In genomic region chr19:54451997-54452396, GRCh38 we compare ENCODE assay signal across 19 cellular contexts. TPM values are rescaled to one million over a fixed set of nuclear protein-coding genes. Genes with fewer than 3 reads are reported as not detected.
DNase-seq lines count a peak whose midpoint lies in the region; TF ChIP-seq lines count a peak whose summit lies in the region.
"Had no signal": no experiment of that assay in that cellular context is flagged by ENCODE, and none has a peak within 500 bp of the region (broad histone marks: within the 10 kb centered on the region; RNA-seq: fewer than 3 reads in every experiment).

No MANE protein-coding gene starts in this region.

- no peaks in the 10 kb centered on the region for H3K9me3 ChIP-seq in Loucy (ENCODE audit: insufficient read depth, low read depth, low read length)
- no peaks in the 10 kb centered on the region for H3K9me3 ChIP-seq in fibroblast of lung (ENCODE audit: control insufficient read depth, insufficient read depth, low read depth, low read length)
- H3K9me3 ChIP-seq in skeletal muscle satellite cell (replicated peaks; ENCODE audit: low read length): no peaks in the 10 kb centered on the region
- H3K9me3 ChIP-seq in testis: no peaks in the 10 kb centered on the region
- H3K9me3 ChIP-seq: esophagus squamous epithelium, ovary had no signal

- peak overlapping the region; percentile 90 for H3K27ac Mint-ChIP-seq in activated CD4-positive, alpha-beta memory T cell treated with anti-CD3 and anti-CD28 coated beads for 36 hours
- H3K27ac Mint-ChIP-seq in activated CD4-positive, alpha-beta memory T cell treated with anti-CD3 and anti-CD28 coated beads, Interleukin-2, amount 10 ng/mL, durations not matched to agents 7 days and 5 days: no peak overlapping the region

- H3K27me3 Mint-ChIP-seq in activated CD4-positive, alpha-beta memory T cell treated with anti-CD3 and anti-CD28 coated beads for 36 hours: peaks cover 2% of the 10 kb centered on the region
- H3K27me3 Mint-ChIP-seq in activated CD4-positive, alpha-beta memory T cell treated with anti-CD3 and anti-CD28 coated beads, Interleukin-2, amount 10 ng/mL, durations not matched to agents 7 days and 5 days: no peaks in the 10 kb centered on the region
- H3K27me3 Mint-ChIP-seq: stimulated activated memory B cell treated with anti-CD40 and anti-IgM and Interleukin-4, amounts not matched to agents 10 μg/mL and 1 μg/mL and 100 μg/mL, for 72 hours had no signal

- H3F3A ChIP-seq in Loucy (ENCODE audit: low read depth): no peaks in the 10 kb centered on the region

- H3K4me3 ChIP-seq in Loucy (ENCODE audit: low read length, poor library complexity, severe bottlenecking) (peak overlapping the region; percentile 84), fibroblast of lung (replicated peaks in 1 of 4; ENCODE audit: control extremely low read depth in 1 of 4, insufficient read depth in 1 of 4, low read depth in 3 of 4, low read length in 4 of 4) (peak overlapping the region in 1 of 4 experiments; percentile 2), skeletal muscle satellite cell (ENCODE audit: low read length) (no peak overlapping the region), testis (no peak overlapping the region), foreskin fibroblast (ENCODE audit: low read depth in 1 of 2, low read length in 2 of 2) (no peak overlapping the region)
- H3K4me3 ChIP-seq: ovary had no signal

- H3K9me2 ChIP-seq in Loucy (replicated peaks; ENCODE audit: low read depth, low read length): no peaks in the 10 kb centered on the region

- H3K4me3 Mint-ChIP-seq in activated CD4-positive, alpha-beta memory T cell treated with anti-CD3 and anti-CD28 coated beads for 36 hours: peak overlapping the region; percentile 32
- H3K4me3 Mint-ChIP-seq in activated CD4-positive, alpha-beta memory T cell treated with anti-CD3 and anti-CD28 coated beads, Interleukin-2, amount 10 ng/mL, durations not matched to agents 7 days and 5 days: no peak overlapping the region

- TF ChIP-seq CTCF in Loucy (conservative IDR thresholded peaks at IDR 0.05; ENCODE audit: low read length) (no peak), fibroblast of lung (conservative IDR thresholded peaks at IDR 0.05 in 1 of 2, IDR thresholded peaks at IDR 0.05 in 1 of 2; ENCODE audit: low read depth in 1 of 2, low read length in 2 of 2) (no peak), testis (IDR thresholded peaks at IDR 0.05) (no peak), foreskin fibroblast (IDR thresholded peaks at IDR 0.05; ENCODE audit: low read depth, low read length) (no peak)

- no peaks in the 10 kb centered on the region for H3K27me3 ChIP-seq in Loucy (ENCODE audit: insufficient read depth, low read length, poor library complexity, severe bottlenecking)
- no peaks in the 10 kb centered on the region for H3K27me3 ChIP-seq in fibroblast of lung (ENCODE audit: control insufficient read depth, insufficient read depth, low read length)
- no peaks in the 10 kb centered on the region for H3K27me3 ChIP-seq in skeletal muscle satellite cell (ENCODE audit: control insufficient read depth, insufficient read depth, low read length)
- no peaks in the 10 kb centered on the region for H3K27me3 ChIP-seq in testis
- H3K27me3 ChIP-seq: dorsolateral prefrontal cortex, esophagus squamous epithelium, ovary had no signal

- WGBS in testis, 2 donors: 87 to 88% methylated on average over 11 of the region's 11 CpGs

- no peak for DNase-seq in activated CD4-positive, alpha-beta memory T cell treated with anti-CD3 and anti-CD28 coated beads for 36 hours
- DNase-seq in activated CD4-positive, alpha-beta memory T cell treated with anti-CD3 and anti-CD28 coated beads, Interleukin-2, amount 10 ng/mL, durations not matched to agents 7 days and 5 days: no peak
- DNase-seq in fibroblast of lung (ENCODE audit: low read depth in 2 of 2) (no peak), NCI-H82 (lab: John Stamatoyannopoulos, UW) (no peak), testis (no peak), foreskin fibroblast (no peak)
- DNase-seq: activated effector memory CD4-positive, alpha-beta T cell treated with anti-CD3 and anti-CD28 coated beads, Interleukin-2, amount 50 U/mL, for 16 hours; COR-L47; dorsolateral prefrontal cortex; esophagus squamous epithelium; NCI-H2107; NCI-H69; small intestine had no signal

- H3K9ac ChIP-seq in Loucy (ENCODE audit: low read depth, low read length, poor library complexity, severe bottlenecking) (peak overlapping the region; percentile 90), fibroblast of lung (ENCODE audit: insufficient read depth, low read length) (no peak overlapping the region), skeletal muscle satellite cell (ENCODE audit: low read depth, low read length) (peak overlapping the region; percentile 6)

- H2AFZ ChIP-seq in Loucy (ENCODE audit: low read length) (no peak overlapping the region), fibroblast of lung (ENCODE audit: low read length) (no peak overlapping the region)

- no peak for TF ChIP-seq POLR2A in testis (IDR thresholded peaks at IDR 0.05)

- peaks cover 35% of the 10 kb centered on the region for H3K4me1 Mint-ChIP-seq in activated CD4-positive, alpha-beta memory T cell treated with anti-CD3 and anti-CD28 coated beads for 36 hours (ENCODE audit: low read depth)
- H3K4me1 Mint-ChIP-seq in activated CD4-positive, alpha-beta memory T cell treated with anti-CD3 and anti-CD28 coated beads, Interleukin-2, amount 10 ng/mL, durations not matched to agents 7 days and 5 days: peaks cover 44% of the 10 kb centered on the region

- H3K79me2 ChIP-seq in Loucy (ENCODE audit: insufficient read depth, low read length) (peaks cover 78% of the 10 kb centered on the region), fibroblast of lung (ENCODE audit: control insufficient read depth, insufficient read depth, low read length) (peaks cover 84% of the 10 kb centered on the region)

- POLR2A ChIA-PET in activated CD4-positive, alpha-beta memory T cell treated with anti-CD3 and anti-CD28 coated beads for 36 hours (lab: Charles Lee): no interaction called here
- POLR2A ChIA-PET in activated CD4-positive, alpha-beta memory T cell treated with anti-CD3 and anti-CD28 coated beads, Interleukin-2, amount 10 ng/mL, durations not matched to agents 7 days and 5 days (lab: Charles Lee): no interaction called here

- H3K36me3 Mint-ChIP-seq in activated CD4-positive, alpha-beta memory T cell treated with anti-CD3 and anti-CD28 coated beads for 36 hours: peaks cover 65% of the 10 kb centered on the region
- peaks cover 82% of the 10 kb centered on the region for H3K36me3 Mint-ChIP-seq in activated CD4-positive, alpha-beta memory T cell treated with anti-CD3 and anti-CD28 coated beads, Interleukin-2, amount 10 ng/mL, durations not matched to agents 7 days and 5 days (ENCODE audit: low read depth)

- H3K27ac ChIP-seq in fibroblast of lung (ENCODE audit: insufficient read depth, low read length) (peak overlapping the region; percentile 14), testis (no peak overlapping the region)
- H3K27ac ChIP-seq: ovary had no signal

- H4K20me1 ChIP-seq in Loucy (ENCODE audit: insufficient read depth, low read length, poor library complexity, severe bottlenecking) (peaks cover 69% of the 10 kb centered on the region), fibroblast of lung (ENCODE audit: control insufficient read depth, extremely low read depth, insufficient read depth, low read length) (no peaks in the 10 kb centered on the region)

- CTCF ChIA-PET in activated CD4-positive, alpha-beta memory T cell treated with anti-CD3 and anti-CD28 coated beads for 36 hours (lab: Charles Lee): no interaction called here
- CTCF ChIA-PET in activated CD4-positive, alpha-beta memory T cell treated with anti-CD3 and anti-CD28 coated beads, Interleukin-2, amount 10 ng/mL, durations not matched to agents 7 days and 5 days (lab: Charles Lee): no interaction called here

- H3K9me3 Mint-ChIP-seq in activated CD4-positive, alpha-beta memory T cell treated with anti-CD3 and anti-CD28 coated beads for 36 hours: no peaks in the 10 kb centered on the region
- H3K9me3 Mint-ChIP-seq in activated CD4-positive, alpha-beta memory T cell treated with anti-CD3 and anti-CD28 coated beads, Interleukin-2, amount 10 ng/mL, durations not matched to agents 7 days and 5 days: no peaks in the 10 kb centered on the region
- H3K9me3 Mint-ChIP-seq: stimulated activated memory B cell treated with anti-CD40 and anti-IgM and Interleukin-4, amounts not matched to agents 10 μg/mL and 1 μg/mL and 100 μg/mL, for 72 hours had no signal

- H3K36me3 ChIP-seq in Loucy (ENCODE audit: insufficient read depth, low read length) (peaks cover 54% of the 10 kb centered on the region; the same call in 1 of the 2 replicates), fibroblast of lung (ENCODE audit: control insufficient read depth, insufficient read depth, low read length) (peaks cover 48% of the 10 kb centered on the region), skeletal muscle satellite cell (ENCODE audit: insufficient read depth, low read length) (peaks cover 74% of the 10 kb centered on the region), testis (ENCODE audit: low read depth, missing control alignments) (no peaks in the 10 kb centered on the region)
- H3K36me3 ChIP-seq: ovary had no signal

- peak overlapping the region; percentile 96 for H3K4me2 ChIP-seq in Loucy (ENCODE audit: low read depth, low read length, poor library complexity, severe bottlenecking)
- no peak overlapping the region for H3K4me2 ChIP-seq in fibroblast of lung (ENCODE audit: extremely low read depth, insufficient read depth, low read length)
- peak overlapping the region; percentile 93 for H3K4me2 ChIP-seq in skeletal muscle satellite cell (ENCODE audit: low read length)

- intact Hi-C loops in activated CD4-positive, alpha-beta memory T cell treated with anti-CD3 and anti-CD28 coated beads for 36 hours (cut with micrococcal nuclease): no loop called here
- intact Hi-C loops in testis (cut with DNase I; ENCODE audit: low total_unique reads): no loop called here

- H3K4me1 ChIP-seq in Loucy (ENCODE audit: insufficient read depth, low read length, poor library complexity, severe bottlenecking): peaks cover 32% of the 10 kb centered on the region
- peaks cover 7% of the 10 kb centered on the region for H3K4me1 ChIP-seq in fibroblast of lung (ENCODE audit: control insufficient read depth, extremely low read depth, insufficient read depth, low read length)
- peaks cover 24% of the 10 kb centered on the region for H3K4me1 ChIP-seq in skeletal muscle satellite cell (ENCODE audit: control insufficient read depth, insufficient read depth, low read length)
- peaks cover 15% of the 10 kb centered on the region for H3K4me1 ChIP-seq in testis

RNA-seq across cellular contexts. Expression of gene LENG8, which starts 3.0 kb away (rescaled TPM):
- total RNA-seq in activated CD4-positive, alpha-beta memory T cell treated with anti-CD3 and anti-CD28 coated beads for 36 hours: 100 to 1,000 TPM; 163 to 176 TPM
- total RNA-seq in activated CD4-positive, alpha-beta memory T cell treated with anti-CD3 and anti-CD28 coated beads, Interleukin-2, amount 10 ng/mL, durations not matched to agents 7 days and 5 days: 100 to 1,000 TPM; 231 to 233 TPM
- 20.8 and 32.4 TPM in 2 replicates for total RNA-seq in fibroblast of lung
- 11.0 and 12.7 TPM in 2 replicates for polyA plus RNA-seq in fibroblast of lung
- polyA plus RNA-seq in fibroblast of lung (2012): 25.3 and 31.6 TPM in 2 replicates
- polyA minus RNA-seq in fibroblast of lung (ENCODE audit: low replicate concordance): 33.7 and 47.3 TPM in 2 replicates
- 52.5 and 54.0 TPM in 2 replicates for total RNA-seq in skeletal muscle satellite cell (2012; rRNA removed)
- total RNA-seq in testis: 100 to 1,000 TPM; 313 to 507 TPM
- 167 TPM for polyA plus RNA-seq in testis (ENCODE audit: insufficient read depth, low read depth, low replicate concordance)

RNA-seq across cellular contexts. Expression of gene LENG9, which starts 11.6 kb away (rescaled TPM):
- total RNA-seq in activated CD4-positive, alpha-beta memory T cell treated with anti-CD3 and anti-CD28 coated beads for 36 hours: 1 to 10 TPM; 5.3 to 5.6 TPM
- 1 to 10 TPM; 8.5 to 8.7 TPM for total RNA-seq in activated CD4-positive, alpha-beta memory T cell treated with anti-CD3 and anti-CD28 coated beads, Interleukin-2, amount 10 ng/mL, durations not matched to agents 7 days and 5 days
- total RNA-seq in fibroblast of lung (14.6 and 16.7 TPM in 2 replicates), testis (1 to 10 TPM; 5.6 to 5.8 TPM)
- polyA plus RNA-seq in fibroblast of lung (0.46 and 0.84 TPM in 2 replicates), testis (ENCODE audit: insufficient read depth, low read depth, low replicate concordance) (1.9 TPM)
- polyA plus RNA-seq in fibroblast of lung (2012): 1.7 and 3.1 TPM in 2 replicates
- polyA minus RNA-seq in fibroblast of lung (ENCODE audit: low replicate concordance): 0.70 and 2.3 TPM in 2 replicates
- total RNA-seq in skeletal muscle satellite cell (2012; rRNA removed): 5.1 and 7.0 TPM in 2 replicates

RNA-seq across cellular contexts. Expression of gene CDC42EP5, which starts 21.1 kb away (rescaled TPM):
- not detected for total RNA-seq in activated CD4-positive, alpha-beta memory T cell treated with anti-CD3 and anti-CD28 coated beads for 36 hours
- not detected for total RNA-seq in activated CD4-positive, alpha-beta memory T cell treated with anti-CD3 and anti-CD28 coated beads, Interleukin-2, amount 10 ng/mL, durations not matched to agents 7 days and 5 days
- 14.7 and 15.9 TPM in 2 replicates for total RNA-seq in fibroblast of lung
- 3.4 and 7.2 TPM in 2 replicates for polyA plus RNA-seq in fibroblast of lung
- 13.6 and 21.8 TPM in 2 replicates for polyA plus RNA-seq in fibroblast of lung (2012)
- 0.85 and 1.5 TPM in 2 replicates for polyA minus RNA-seq in fibroblast of lung (ENCODE audit: low replicate concordance)
- 5.6 and 6.8 TPM in 2 replicates for total RNA-seq in skeletal muscle satellite cell (2012; rRNA removed)
- 10 to 100 TPM; 10.2 to 11.9 TPM for total RNA-seq in testis
- 7.8 TPM for polyA plus RNA-seq in testis (ENCODE audit: insufficient read depth, low read depth, low replicate concordance)

RNA-seq across cellular contexts. Expression of gene TTYH1, which starts 36.7 kb away (rescaled TPM):
- total RNA-seq in activated CD4-positive, alpha-beta memory T cell treated with anti-CD3 and anti-CD28 coated beads for 36 hours: not detected
- total RNA-seq in activated CD4-positive, alpha-beta memory T cell treated with anti-CD3 and anti-CD28 coated beads, Interleukin-2, amount 10 ng/mL, durations not matched to agents 7 days and 5 days: under 1 TPM; 0.53 to 0.68 TPM
- not detected in 2 replicates for total RNA-seq in fibroblast of lung
- not detected in 2 replicates for polyA plus RNA-seq in fibroblast of lung
- 0.12 TPM in 1 of 2 replicates, not detected in the other for polyA plus RNA-seq in fibroblast of lung (2012)
- not detected in 2 replicates for polyA minus RNA-seq in fibroblast of lung (ENCODE audit: low replicate concordance)
- total RNA-seq in skeletal muscle satellite cell (2012; rRNA removed): not detected in 2 replicates
- 100 to 1,000 TPM; 226 to 248 TPM for total RNA-seq in testis
- polyA plus RNA-seq in testis (ENCODE audit: insufficient read depth, low read depth, low replicate concordance): 126 TPM
- total RNA-seq: kidney epithelial cell had no signal

RNA-seq across cellular contexts. Expression of gene LAIR2, which starts 50.6 kb away (rescaled TPM):
- not detected for total RNA-seq in activated CD4-positive, alpha-beta memory T cell treated with anti-CD3 and anti-CD28 coated beads for 36 hours
- 1 to 10 TPM; 2.4 to 3.8 TPM for total RNA-seq in activated CD4-positive, alpha-beta memory T cell treated with anti-CD3 and anti-CD28 coated beads, Interleukin-2, amount 10 ng/mL, durations not matched to agents 7 days and 5 days
- not detected in 2 replicates for total RNA-seq in fibroblast of lung
- not detected in 2 replicates for polyA plus RNA-seq in fibroblast of lung
- polyA plus RNA-seq in fibroblast of lung (2012): not detected in 2 replicates
- polyA minus RNA-seq in fibroblast of lung (ENCODE audit: low replicate concordance): not detected in 2 replicates
- total RNA-seq in skeletal muscle satellite cell (2012; rRNA removed): not detected in 2 replicates
- total RNA-seq in testis: not detected
- 0.65 TPM for polyA plus RNA-seq in testis (ENCODE audit: insufficient read depth, low read depth, low replicate concordance)
- total RNA-seq: esophagus squamous epithelium, kidney epithelial cell, ovary, ureter had no signal
- polyA plus RNA-seq: ovary had no signal

Comparison
In these comparisons a context has a peak if more than half of its experiments do, and no peak if none do; other contexts are left out.
1. RNA of gene CDC42EP5, which starts 21.1 kb away (total RNA-seq): 14.7 to 15.9 TPM in fibroblast of lung and 10.2 to 11.9 TPM in testis; not detected in activated CD4-positive, alpha-beta memory T cell treated with anti-CD3 and anti-CD28 coated beads for 36 hours and not detected in activated CD4-positive, alpha-beta memory T cell treated with anti-CD3 and anti-CD28 coated beads, Interleukin-2, amount 10 ng/mL, durations not matched to agents 7 days and 5 days; every median in the first group is over 10 times any median in the second.